ENCODE assay signal across 26 cellular contexts in the genomic region with DNA sequence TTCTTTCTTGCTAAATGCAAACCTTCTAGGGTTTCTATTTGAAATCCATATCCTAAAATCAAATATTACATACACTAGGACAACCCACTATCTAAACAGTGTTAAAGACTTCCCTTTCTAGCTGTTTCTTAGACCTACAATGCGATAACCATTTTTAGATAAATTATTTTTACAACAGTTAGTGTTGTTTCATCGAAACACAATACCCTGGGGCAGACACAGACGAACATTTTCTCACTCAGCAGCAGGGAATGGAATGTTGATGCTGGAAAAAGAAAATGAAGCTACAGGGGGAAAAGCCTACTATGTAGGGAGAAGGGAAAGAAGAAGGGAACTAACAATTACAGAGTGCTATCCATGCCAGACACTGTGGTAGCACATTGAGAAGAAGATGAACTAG.
"Had no signal": no experiment of that assay in that cellular context is flagged by ENCODE, and none has a peak within 500 bp of the region (broad histone marks: within the 10 kb centered on the region; RNA-seq: fewer than 3 reads in every experiment).

No MANE protein-coding gene starts in this region.

- H3K27ac ChIP-seq: esophagus muscularis mucosa, sigmoid colon, testis, vagina had no signal

- H3K9me3 ChIP-seq: esophagus muscularis mucosa, mucosa of descending colon, sigmoid colon, testis, vagina had no signal

- H3K36me3 Mint-ChIP-seq: activated CD4-positive, alpha-beta memory T cell treated with anti-CD3 and anti-CD28 coated beads for 36 hours; memory B cell; naive B cell had no signal

- H3K36me3 ChIP-seq: esophagus muscularis mucosa, sigmoid colon, vagina had no signal

- H3K4me3 ChIP-seq: esophagus muscularis mucosa, mucosa of descending colon, sigmoid colon, testis, vagina had no signal

- H3K9me3 Mint-ChIP-seq: activated CD4-positive, alpha-beta memory T cell treated with anti-CD3 and anti-CD28 coated beads for 36 hours; activated naive CD4-positive, alpha-beta T cell treated with anti-CD3 and anti-CD28 coated beads for 36 hours; activated naive CD8-positive, alpha-beta T cell treated with anti-CD3 and anti-CD28 coated beads, Interleukin-2, amount 10 ng/mL, durations not matched to agents 7 days and 5 days; dendritic cell treated with granulocyte-macrophage colony-stimulating factor and Interleukin-4, amounts not matched to agents 40 ng/mL and 50 ng/mL, for 4 days; memory B cell; naive B cell; neural crest cell; stimulated activated naive B cell treated with anti-CD40 and anti-IgM and Interleukin-4, amounts not matched to agents 10 μg/mL and 1 μg/mL and 100 μg/mL, for 72 hours had no signal

- H3K27ac Mint-ChIP-seq: activated CD4-positive, alpha-beta memory T cell treated with anti-CD3 and anti-CD28 coated beads for 36 hours; activated naive CD4-positive, alpha-beta T cell treated with anti-CD3 and anti-CD28 coated beads for 36 hours; activated naive CD8-positive, alpha-beta T cell treated with anti-CD3 and anti-CD28 coated beads, Interleukin-2, amount 10 ng/mL, durations not matched to agents 7 days and 5 days; dendritic cell treated with granulocyte-macrophage colony-stimulating factor and Interleukin-4, amounts not matched to agents 40 ng/mL and 50 ng/mL, for 4 days; memory B cell; progenitor cell of endocrine pancreas; stimulated activated naive B cell treated with anti-CD40 and anti-IgM and Interleukin-4, amounts not matched to agents 10 μg/mL and 1 μg/mL and 100 μg/mL, for 72 hours had no signal

- H3K4me1 ChIP-seq: vagina had no signal

- ATAC-seq: mucosa of descending colon; stimulated activated naive B cell treated with anti-CD40 and anti-IgM and Interleukin-4, amounts not matched to agents 10 μg/mL and 1 μg/mL and 100 μg/mL, for 72 hours had no signal

- DNase-seq: activated CD4-positive, alpha-beta memory T cell treated with anti-CD3 and anti-CD28 coated beads for 36 hours; activated CD4-positive, alpha-beta T cell treated with anti-CD3 and anti-CD28 coated beads for 4 hours; activated CD4-positive, CD25-positive, alpha-beta regulatory T cell; activated effector memory CD4-positive, alpha-beta T cell treated with Interleukin-2 at 50 U/mL for 16 hours; activated naive CD4-positive, alpha-beta T cell treated with anti-CD3 and anti-CD28 coated beads for 36 hours; activated naive CD8-positive, alpha-beta T cell treated with anti-CD3 and anti-CD28 coated beads, Interleukin-2, amount 10 ng/mL, durations not matched to agents 7 days and 5 days; activated T-cell treated with anti-CD3 and anti-CD28 coated beads, Interleukin-2, amount 50 U/mL, for 48 hours; amniotic stem cell; effector memory CD4-positive, alpha-beta T cell; hypothalamus; mucosa of descending colon; naive B cell; retina; sigmoid colon; stimulated activated CD4-positive, alpha-beta T cell treated with anti-CD3 and anti-CD28 coated beads, Interleukin-2, amount 100 ng/mL, for 48 hours; stimulated activated CD8-positive, alpha-beta memory T cell treated with anti-CD3 and anti-CD28 coated beads, Interleukin-4, amount 100 ng/mL, for 48 hours; stimulated activated naive B cell treated with anti-CD40 and anti-IgM and Interleukin-4, amounts not matched to agents 10 μg/mL and 1 μg/mL and 100 μg/mL, for 72 hours; T-helper 1 cell; T-helper 9 cell; testis had no signal

- H3K27me3 Mint-ChIP-seq: activated CD4-positive, alpha-beta memory T cell treated with anti-CD3 and anti-CD28 coated beads for 36 hours; memory B cell; naive B cell; stimulated activated naive B cell treated with anti-CD40 and anti-IgM and Interleukin-4, amounts not matched to agents 10 μg/mL and 1 μg/mL and 100 μg/mL, for 72 hours had no signal

- H3K4me3 Mint-ChIP-seq: activated CD4-positive, alpha-beta memory T cell treated with anti-CD3 and anti-CD28 coated beads for 36 hours; activated naive CD4-positive, alpha-beta T cell treated with anti-CD3 and anti-CD28 coated beads for 36 hours; activated naive CD8-positive, alpha-beta T cell treated with anti-CD3 and anti-CD28 coated beads, Interleukin-2, amount 10 ng/mL, durations not matched to agents 7 days and 5 days; dendritic cell treated with granulocyte-macrophage colony-stimulating factor and Interleukin-4, amounts not matched to agents 40 ng/mL and 50 ng/mL, for 4 days; memory B cell; naive B cell; neural crest cell; stimulated activated naive B cell treated with anti-CD40 and anti-IgM and Interleukin-4, amounts not matched to agents 10 μg/mL and 1 μg/mL and 100 μg/mL, for 72 hours had no signal
